26 cellular contexts compared by ENCODE assay signal in genomic region chr5:180364306-180364856, GRCh38.
"Had no signal": no experiment of that assay in that cellular context is flagged by ENCODE, and none has a peak within 500 bp of the region (broad histone marks: within the 10 kb centered on the region; RNA-seq: fewer than 3 reads in every experiment).

No MANE protein-coding gene starts in this region.

- H3K27ac ChIP-seq: PC-9, Peyer's patch had no signal

- ATAC-seq: HepG2, SK-N-SH treated with all-trans-retinoic acid at 6 μM for 48 hours had no signal

- H3K27me3 ChIP-seq: MG63, Peyer's patch had no signal

- H3K4me3 ChIP-seq: MG63, PC-9, Peyer's patch had no signal

- DNase-seq: IMR-90, Karpas-422, KG1, MG63, NCI-H1092, NCI-H1105 treated with DMSO at 0.1 percent for 48 hours, NCI-H1417 treated with DMSO at 0.1 percent for 48 hours, NCI-H146, NCI-H1694 treated with DMSO at 0.1 percent for 48 hours, NCI-H1930, NCI-H2081, NCI-H2107, NCI-H2171, NCI-H226, NCI-H446, NCI-H510A, NCI-H524 treated with DMSO at 0.1 percent for 48 hours, NCI-H69, NCI-H774, OCI-M1, PC-9, Peyer's patch, SHP77, T-helper 1 cell had no signal

- H3K9me3 ChIP-seq: MG63, Peyer's patch had no signal

- H3K4me1 ChIP-seq: Peyer's patch had no signal
